9 cellular contexts compared by ENCODE assay signal in the genomic region with DNA sequence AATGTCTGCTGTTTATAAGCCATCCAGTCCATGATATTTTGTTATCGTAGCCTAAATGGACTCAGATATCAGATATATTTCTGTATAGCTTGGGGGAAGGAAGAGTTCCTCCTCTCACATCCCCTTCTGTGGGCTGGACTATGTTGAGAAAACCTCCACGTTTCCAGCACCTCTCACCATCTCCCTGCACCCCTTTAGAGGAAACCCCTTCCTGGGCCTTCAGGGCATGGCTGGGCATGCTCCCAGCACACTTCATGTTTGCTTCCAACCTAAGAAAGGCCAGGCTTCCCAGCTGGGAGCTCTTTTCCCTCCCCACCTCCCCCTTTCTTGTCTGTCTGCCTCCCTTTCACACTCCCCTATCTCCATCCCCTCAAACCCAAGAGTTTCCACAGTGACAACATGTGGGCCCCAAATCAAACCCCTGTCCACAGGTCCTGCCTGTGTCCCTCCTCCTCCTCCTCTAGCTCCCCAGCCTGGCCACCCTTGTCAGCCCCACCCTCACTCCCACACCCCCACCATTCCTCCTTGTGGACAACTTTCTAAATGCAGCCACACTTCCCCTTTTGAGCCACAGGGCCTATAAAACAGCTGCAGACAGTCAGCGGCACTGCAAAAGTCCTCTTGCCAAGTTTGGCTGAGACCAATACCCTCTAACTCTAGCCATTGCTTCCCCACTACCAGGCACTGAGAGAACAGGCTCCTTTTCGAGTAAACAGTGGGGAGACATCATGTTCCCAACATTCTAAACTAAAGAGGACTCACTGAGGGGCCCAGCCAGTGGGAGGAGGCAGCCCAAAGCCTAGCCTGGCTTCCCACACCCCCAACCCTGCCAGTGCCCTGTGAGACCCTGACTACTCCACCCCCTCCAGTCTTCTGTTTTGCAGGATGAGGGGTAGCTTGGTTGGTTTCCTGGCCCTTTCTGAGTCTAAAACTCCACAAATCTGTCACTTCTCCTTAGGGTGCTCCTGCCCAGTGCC.
DNase-seq lines count a peak whose midpoint lies in the region; ATAC-seq, FAIRE-seq and TF ChIP-seq lines count a peak whose summit lies in the region.
"Had no signal": no experiment of that assay in that cellular context is flagged by ENCODE, and none has a peak within 500 bp of the region (broad histone marks: within the 10 kb centered on the region; RNA-seq: fewer than 3 reads in every experiment).

No MANE protein-coding gene starts in this region.

- H3K27ac Mint-ChIP-seq in naive thymus-derived CD8-positive, alpha-beta T cell, result peak overlapping the region in 9 of 10 donors; percentile 25 to 89 (median 67)
- no peak overlapping the region for H3K27ac Mint-ChIP-seq in T-helper 2 cell treated with Interferon-gamma antibody and Interleukin-4, amounts not matched to agents 5 μg/mL and 100 μg/mL, for 36 hours

- TF ChIP-seq EP300 in H1 (IDR thresholded peaks at IDR 0.05; ENCODE audit: borderline replicate concordance in 1 of 2, low read depth in 2 of 2, low read length in 2 of 2), result no peak

- H3K27me3 Mint-ChIP-seq in naive thymus-derived CD8-positive, alpha-beta T cell, result no peaks in the 10 kb centered on the region
- H3K27me3 Mint-ChIP-seq in T-helper 2 cell treated with Interferon-gamma antibody and Interleukin-4, amounts not matched to agents 5 μg/mL and 100 μg/mL, for 36 hours (ENCODE audit: low read depth), result no peaks in the 10 kb centered on the region

- no peaks in the 10 kb centered on the region for H3K79me2 ChIP-seq in H1 (ENCODE audit: control insufficient read depth in 1 of 2, insufficient read depth in 2 of 2, low read length in 2 of 2)

- DNase-seq in DMS 273 (lab: John Stamatoyannopoulos, UW; ENCODE audit: unreplicated experiment) (peak; percentile 63), DMS 273 treated with DMSO at 0.1 percent for 48 hours (lab: John Stamatoyannopoulos, UW) (no peak), NOMO-1 (lab: John Stamatoyannopoulos, UW; ENCODE audit: unreplicated experiment in 2 of 2) (peak; percentile 85 to 92), H1 (ENCODE audit: low read depth in 1 of 2, low spot score in 2 of 2) (no peak), G401 (ENCODE audit: low spot score) (no peak), frontal cortex (ENCODE audit: low spot score in 2 of 2) (no peak)
- no peak for DNase-seq in naive thymus-derived CD8-positive, alpha-beta T cell
- DNase-seq in T-helper 2 cell treated with Interferon-gamma antibody and Interleukin-4, amounts not matched to agents 5 μg/mL and 100 μg/mL, for 36 hours (ENCODE audit: low spot score), result no peak

- no peak overlapping the region for H2AK5ac ChIP-seq in H1 (ENCODE audit: low read depth, low read length)

- in situ Hi-C loops in G401 (cut with HindIII; ENCODE audit: low sequenced_read_pairs), result no loop called here

- H3K4me2 ChIP-seq in H1 (ENCODE audit: insufficient read depth in 1 of 2, low read depth in 2 of 2, low read length in 2 of 2), result no peak overlapping the region

- TF ChIP-seq POLR2A in H1 (IDR thresholded peaks at IDR 0.05; ENCODE audit: control extremely low read depth in 1 of 2, low read depth in 2 of 2, low read length in 2 of 2), result no peak

- no peaks in the 10 kb centered on the region for H3K9me3 ChIP-seq in H1 (ENCODE audit: insufficient read depth in 2 of 2, low read depth in 1 of 2, low read length in 1 of 2)

- no peak overlapping the region for H2BK15ac ChIP-seq in H1 (ENCODE audit: low read length)

- no peaks in the 10 kb centered on the region for H4K20me1 ChIP-seq in H1 (replicated peaks in 1 of 2; ENCODE audit: control insufficient read depth in 1 of 2, insufficient read depth in 2 of 2, low read length in 2 of 2)

- H3K9me3 Mint-ChIP-seq in naive thymus-derived CD8-positive, alpha-beta T cell, result peaks cover 0 to 10% (median 0%) of the 10 kb centered on the region in 9 donors
- no peaks in the 10 kb centered on the region for H3K9me3 Mint-ChIP-seq in T-helper 2 cell treated with Interferon-gamma antibody and Interleukin-4, amounts not matched to agents 5 μg/mL and 100 μg/mL, for 36 hours

- H3K18ac ChIP-seq in H1 (ENCODE audit: extremely low read depth, low read length), result 0 out of 2 replicates have a peak overlapping the region, but pooled peaks have one; percentile 26

- CTCF ChIA-PET in H1 (lab: Charles Lee; ENCODE audit: partially characterized antibody), result interaction anchor here (0.7 to 6.6 kb wide), 20 partner anchors 9 to 267 kb away, joined by 3 to 44 read pairs (median 4); no protein-coding TSS in a partner anchor

- peak overlapping the region; percentile 1 for H4K91ac ChIP-seq in H1 (replicated peaks; ENCODE audit: insufficient read length, low read length)

- H3K36me3 ChIP-seq in H1 (ENCODE audit: control insufficient read depth in 2 of 4, insufficient read depth in 4 of 4, low read length in 3 of 4), result no peaks in the 10 kb centered on the region

- H3K14ac ChIP-seq in H1 (ENCODE audit: insufficient read length), result no peak overlapping the region

- H3K56ac ChIP-seq in H1 (replicated peaks; ENCODE audit: insufficient read length, low read depth, low read length), result no peak overlapping the region

- no peak overlapping the region for H3K4ac ChIP-seq in H1 (replicated peaks; ENCODE audit: insufficient read length, low read depth, low read length)

- no peak overlapping the region for H3K27ac ChIP-seq in H1 (ENCODE audit: low read depth, low read length)
- H3K27ac ChIP-seq: 22Rv1 had no signal

- H2AFZ ChIP-seq in H1 (ENCODE audit: low read length), result no peak overlapping the region; the same call in 1 of the 2 replicates

- 0 out of 2 replicates have a peak overlapping the region, but pooled peaks have one; percentile 18 for H2BK5ac ChIP-seq in H1 (ENCODE audit: low read depth, low read length)

- H2BK12ac ChIP-seq in H1 (ENCODE audit: low read depth, low read length), result peak overlapping the region; percentile 51; the same call in 1 of the 2 replicates

- H3K27me3 ChIP-seq in H1 (replicated peaks in 1 of 4; ENCODE audit: control insufficient read depth in 3 of 4, extremely low read depth in 1 of 4, insufficient read depth in 3 of 4, low read length in 3 of 4), result peaks cover 0 to 12% (median 0%) of the 10 kb centered on the region in 4 experiments; a peak in 3 of 7 replicates

- H4K8ac ChIP-seq in H1 (ENCODE audit: extremely low read depth, insufficient read depth, low read length), result no peak overlapping the region; the same call in 1 of the 2 replicates

- H2BK120ac ChIP-seq in H1 (replicated peaks; ENCODE audit: low read depth, low read length), result no peak overlapping the region

- H3K79me1 ChIP-seq in H1 (ENCODE audit: low read depth, low read length), result no peaks in the 10 kb centered on the region

- peak in 1 of 2 donors; percentile 50 for ATAC-seq in naive thymus-derived CD8-positive, alpha-beta T cell

- TF ChIP-seq CTCF in H1 (IDR thresholded peaks at IDR 0.05; ENCODE audit: control extremely low read depth in 1 of 3, insufficient read depth in 1 of 3, low read depth in 1 of 3, low read length in 3 of 3), result peak in 2 of 3 experiments; percentile 29 to 32; a peak in 3 of 4 replicates

- TF ChIP-seq RAD21 in H1 (IDR thresholded peaks at IDR 0.05 in 1 of 2, conservative IDR thresholded peaks at IDR 0.05 in 1 of 2; ENCODE audit: low read depth in 2 of 2, low read length in 2 of 2), result peak in 1 of 2 experiments; percentile 31; a peak in 2 of 4 replicates

- H3K4me1 ChIP-seq in H1 (replicated peaks in 1 of 4; ENCODE audit: control insufficient read depth in 3 of 4, insufficient read depth in 4 of 4, low read length in 3 of 4), result peaks cover 4 to 15% (median 12%) of the 10 kb centered on the region in 4 experiments; a peak in 6 of 7 replicates

- no peak overlapping the region for H4K5ac ChIP-seq in H1 (ENCODE audit: insufficient read length, low read depth, low read length)

- WGBS in H1 (ENCODE audit: extremely low coverage in 1 of 2, insufficient coverage in 1 of 2, insufficient read length in 1 of 2, insufficient replicate concordance in 2 of 2, low coverage in 1 of 2, low lambda C conversion rate in 2 of 2, missing lambda C conversion rate in 1 of 2), 2 experiments, result 93% methylated on average over 4 of the region's 4 CpGs; no CpG with 5 or more reads in 1 of the 2 experiments

- no peaks in the 10 kb centered on the region; the same call in 1 of the 2 replicates for H3K23me2 ChIP-seq in H1 (ENCODE audit: low read depth, low read length)

- H3K4me3 ChIP-seq in H1 (ENCODE audit: extremely low read depth in 1 of 4, insufficient read depth in 2 of 4, low read depth in 3 of 4, low read length in 4 of 4), result no peak overlapping the region

- H3K36me3 Mint-ChIP-seq in naive thymus-derived CD8-positive, alpha-beta T cell, result peaks cover 6 to 8% (median 8%) of the 10 kb centered on the region in 3 donors
- H3K36me3 Mint-ChIP-seq in T-helper 2 cell treated with Interferon-gamma antibody and Interleukin-4, amounts not matched to agents 5 μg/mL and 100 μg/mL, for 36 hours (ENCODE audit: low read depth), result peaks cover 14% of the 10 kb centered on the region

- no peak overlapping the region for H3K9ac ChIP-seq in H1 (replicated peaks in 1 of 4; ENCODE audit: extremely low read depth in 1 of 4, low read depth in 3 of 4, low read length in 3 of 4)

- peaks cover 22 to 70% (median 51%) of the 10 kb centered on the region in 4 donors for H3K4me1 Mint-ChIP-seq in naive thymus-derived CD8-positive, alpha-beta T cell
- no peaks in the 10 kb centered on the region for H3K4me1 Mint-ChIP-seq in T-helper 2 cell treated with Interferon-gamma antibody and Interleukin-4, amounts not matched to agents 5 μg/mL and 100 μg/mL, for 36 hours (ENCODE audit: low read depth)

- no peak overlapping the region for H3K23ac ChIP-seq in H1 (ENCODE audit: insufficient read length)

- H3K4me3 Mint-ChIP-seq in naive thymus-derived CD8-positive, alpha-beta T cell, result peak overlapping the region in 3 of 10 donors; percentile 36 to 56 (median 52)
- no peak overlapping the region for H3K4me3 Mint-ChIP-seq in T-helper 2 cell treated with Interferon-gamma antibody and Interleukin-4, amounts not matched to agents 5 μg/mL and 100 μg/mL, for 36 hours

- H2BK20ac ChIP-seq in H1 (ENCODE audit: low read length), result peak overlapping the region; percentile 69

- POLR2A ChIA-PET in H1 (lab: Charles Lee; ENCODE audit: partially characterized antibody), result no interaction called here
- POLR2A ChIA-PET in naive thymus-derived CD8-positive, alpha-beta T cell (lab: Charles Lee), result interaction anchor here (1.2 to 1.8 kb wide), 2 partner anchors 9 to 31 kb away, joined by 3 read pairs; no protein-coding TSS in a partner anchor

- FAIRE-seq in H1 (lab: Jason Lieb, UNC) (no peak), frontal cortex (lab: Jason Lieb, UNC) (no peak)

TF ChIP-seq in H1, 55 proteins besides CTCF, POLR2A, EP300 and RAD21:
- no peak for TF ChIP-seq BRCA1 (IDR thresholded peaks at IDR 0.05; ENCODE audit: low read depth, low read length)
- TF ChIP-seq SUZ12 (IDR thresholded peaks at IDR 0.05; ENCODE audit: low read length), result no peak
- no peak for TF ChIP-seq RFX5 (IDR thresholded peaks at IDR 0.05; ENCODE audit: borderline replicate concordance, low read depth, low read length)
- no peak for TF ChIP-seq TAF1 (IDR thresholded peaks at IDR 0.05; ENCODE audit: low read depth, low read length)
- no peak for TF ChIP-seq CBX5 (IDR thresholded peaks at IDR 0.05; ENCODE audit: low read depth, low read length)
- no peak for TF ChIP-seq FOSL1 (IDR thresholded peaks at IDR 0.05; ENCODE audit: insufficient read depth, low read depth, low read length)
- no peak for TF ChIP-seq JUN (IDR thresholded peaks at IDR 0.05; ENCODE audit: low read depth, low read length)

Comparison
In these comparisons a context has a peak if more than half of its experiments do, and no peak if none do; other contexts are left out.
1. DNase-seq: peak in DMS 273 (single experiment) and NOMO-1 (2 of 2); none in DMS 273 treated with DMSO at 0.1 percent for 48 hours (single experiment), H1 (0 of 2), naive thymus-derived CD8-positive, alpha-beta T cell (0 of 10), G401 (single experiment), frontal cortex (0 of 2) and T-helper 2 cell treated with Interferon-gamma antibody and Interleukin-4, amounts not matched to agents 5 μg/mL and 100 μg/mL, for 36 hours (single experiment).